8 cellular contexts compared by ENCODE assay signal in the genomic region with DNA sequence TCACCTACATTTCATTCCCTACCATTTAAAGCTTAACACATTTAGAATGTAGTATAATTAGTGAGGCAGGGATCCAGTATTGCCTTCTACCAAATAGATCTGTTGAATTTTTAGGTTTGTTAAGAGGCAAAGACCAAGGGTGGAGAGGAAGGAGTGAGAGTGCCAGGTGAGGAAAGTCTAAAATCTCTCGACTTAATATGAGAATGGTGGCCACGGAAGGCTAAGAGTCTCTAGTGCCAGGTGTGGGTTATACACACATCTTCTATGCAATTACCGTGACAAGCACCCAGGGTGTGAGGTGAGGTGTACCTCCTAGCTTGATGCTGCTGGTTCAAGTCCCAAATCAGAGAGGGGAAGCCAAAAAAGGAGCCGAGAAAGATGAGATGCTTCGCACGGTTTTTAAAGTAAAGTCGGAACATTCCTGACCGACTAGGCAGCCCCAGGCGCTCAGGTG. TPM values are rescaled to one million over a fixed set of nuclear protein-coding genes. Genes with fewer than 3 reads are reported as not detected.
A peak's percentile ranks its signal among the peaks of the same experiment; 100 is the strongest.
DNase-seq lines count a peak whose midpoint lies in the region; ATAC-seq and TF ChIP-seq lines count a peak whose summit lies in the region.

No MANE protein-coding gene starts in this region.

- H3K9me2 ChIP-seq in SU-DHL-6 (replicated peaks; ENCODE audit: insufficient read depth, low read length), result no peaks in the 10 kb centered on the region

- WGBS in esophagus muscularis mucosa, result 8% methylated on average over 9 of the region's 9 CpGs

- H3F3A ChIP-seq in SU-DHL-6 (ENCODE audit: insufficient read depth), result peaks cover 22% of the 10 kb centered on the region

- H3K9ac ChIP-seq in SU-DHL-6 (ENCODE audit: low read length), result no peak overlapping the region

- H3K36me3 ChIP-seq in cardiac muscle cell (no peaks in the 10 kb centered on the region), SU-DHL-6 (ENCODE audit: low read length) (no peaks in the 10 kb centered on the region), esophagus muscularis mucosa (no peaks in the 10 kb centered on the region)

- peak overlapping the region; percentile 88 for H3K4me2 ChIP-seq in SU-DHL-6 (ENCODE audit: low read depth, low read length, poor library complexity, severe bottlenecking)

- H3K9me3 ChIP-seq in cardiac muscle cell (ENCODE audit: low read depth) (no peaks in the 10 kb centered on the region), SU-DHL-6 (ENCODE audit: insufficient read depth, low read length) (no peaks in the 10 kb centered on the region), esophagus muscularis mucosa (no peaks in the 10 kb centered on the region)

- no peak for TF ChIP-seq EP300 in esophagus muscularis mucosa (IDR thresholded peaks at IDR 0.05)

- intact Hi-C loops in Right ventricle myocardium superior (cut with DNase I), result no loop called here
- intact Hi-C loops in esophagus muscularis mucosa (cut with DNase I), result no loop called here

- TF ChIP-seq POLR2A in esophagus muscularis mucosa (IDR thresholded peaks at IDR 0.05; ENCODE audit: low read depth), result no peak

- DNase-seq in cardiac muscle cell (ENCODE audit: low read depth in 1 of 2, low spot score in 1 of 2) (no peak), Right ventricle myocardium superior (no peak), esophagus muscularis mucosa (ENCODE audit: extremely low spot score) (no peak), retinal pigment epithelial cell (ENCODE audit: low read depth) (no peak), COLO668 (lab: John Stamatoyannopoulos, UW; ENCODE audit: unreplicated experiment) (no peak), NCI-H1436 (lab: John Stamatoyannopoulos, UW) (no peak)

- no peaks in the 10 kb centered on the region for H3K79me2 ChIP-seq in SU-DHL-6 (ENCODE audit: insufficient read depth, low read length)

- H4K20me1 ChIP-seq in SU-DHL-6 (ENCODE audit: low read depth, low read length), result no peaks in the 10 kb centered on the region

- ATAC-seq in Right ventricle myocardium superior (ENCODE audit: poor library complexity), result no peak
- ATAC-seq in HG02885 (IDR thresholded peaks at IDR 0.05; ENCODE audit: poor library complexity, unreplicated experiment), result peak; percentile 4

- peaks cover 3% of the 10 kb centered on the region for H3K4me1 ChIP-seq in cardiac muscle cell (ENCODE audit: low read depth)
- H3K4me1 ChIP-seq in esophagus muscularis mucosa, result peaks cover 17 to 31% (median 27%) of the 10 kb centered on the region in 4 donors

- peak overlapping the region; percentile 66 for H2AFZ ChIP-seq in SU-DHL-6 (ENCODE audit: low read depth, low read length, severe bottlenecking)

- H3K27me3 ChIP-seq in cardiac muscle cell, result no peaks in the 10 kb centered on the region
- H3K27me3 ChIP-seq in SU-DHL-6 (ENCODE audit: low read length), result no peaks in the 10 kb centered on the region
- no peaks in the 10 kb centered on the region for H3K27me3 ChIP-seq in esophagus muscularis mucosa

- H3K27ac ChIP-seq in cardiac muscle cell (no peak overlapping the region), SU-DHL-6 (ENCODE audit: low read depth, low read length) (no peak overlapping the region), esophagus muscularis mucosa (replicated peaks in 1 of 4) (peak overlapping the region; percentile 86 to 94 (median 92))

- peak overlapping the region; percentile 35 for H3K4me3 ChIP-seq in cardiac muscle cell
- peak overlapping the region; percentile 42 for H3K4me3 ChIP-seq in SU-DHL-6 (ENCODE audit: insufficient read depth, low read length, poor library complexity, severe bottlenecking)
- peak overlapping the region; percentile 64 to 75 (median 66) for H3K4me3 ChIP-seq in esophagus muscularis mucosa
- H3K4me3 ChIP-seq in retinal pigment epithelial cell (ENCODE audit: low read length), result peak overlapping the region; percentile 80

- no peak for TF ChIP-seq CTCF in cardiac muscle cell (IDR thresholded peaks at IDR 0.05; ENCODE audit: low read depth, low read length)
- TF ChIP-seq CTCF in SU-DHL-6 (IDR thresholded peaks at IDR 0.05; ENCODE audit: insufficient read depth, low read length, poor library complexity, severe bottlenecking), result no peak
- no peak for TF ChIP-seq CTCF in esophagus muscularis mucosa (IDR thresholded peaks at IDR 0.05)
- no peak for TF ChIP-seq CTCF in retinal pigment epithelial cell (conservative IDR thresholded peaks at IDR 0.05; ENCODE audit: low read depth, low read length)

RNA-seq across cellular contexts. Expression of a gene that starts 0.4 kb away (rescaled TPM):
- total RNA-seq in cardiac muscle cell (1.2 and 3.5 TPM in 2 replicates), Right ventricle myocardium superior (0.30 TPM), esophagus muscularis mucosa (10 to 100 TPM in 1 of 4 donors, 1 to 10 TPM in 2, under 1 TPM in 1; 0.83 to 13.3 (median 6.7) TPM)
- 0.20 and 1.1 TPM in 2 replicates for polyA plus RNA-seq in cardiac muscle cell

RNA-seq across cellular contexts. Expression of a gene that starts 23.7 kb away (rescaled TPM):
- total RNA-seq in cardiac muscle cell (63.9 and 64.0 TPM in 2 replicates), Right ventricle myocardium superior (322 TPM), esophagus muscularis mucosa (100 to 1,000 TPM in 1 of 4 donors, 10 to 100 TPM in 3; 70.7 to 109 (median 79.7) TPM)
- 216 and 217 TPM in 2 replicates for polyA plus RNA-seq in cardiac muscle cell

Comparison
In these comparisons a context has a peak if more than half of its experiments do, and no peak if none do; other contexts are left out.
1. H3K27ac ChIP-seq: peak in esophagus muscularis mucosa (4 of 4); none in cardiac muscle cell (single experiment) and SU-DHL-6 (single experiment).
2. Peak in every context shown above with its lines, with median percentiles within 50 percentile points of each other: H3K4me3 ChIP-seq.